ENCODE assay signal across 20 cellular contexts in genomic region chr17:2034157-2034556, GRCh38. TPM values are rescaled to one million over a fixed set of nuclear protein-coding genes. Genes with fewer than 3 reads are reported as not detected.
A peak's percentile ranks its signal among the peaks of the same experiment; 100 is the strongest.
DNase-seq lines count a peak whose midpoint lies in the region; ATAC-seq, FAIRE-seq and TF ChIP-seq lines count a peak whose summit lies in the region.
"Had no signal": no experiment of that assay in that cellular context is flagged by ENCODE, and none has a peak within 500 bp of the region (broad histone marks: within the 10 kb centered on the region; RNA-seq: fewer than 3 reads in every experiment).

No MANE protein-coding gene starts in this region.

- in situ Hi-C loops in GM12878 (cut with MboI): no loop called here

- H3K4me1 ChIP-seq in GM12878 (ENCODE audit: control insufficient read depth, insufficient read depth, low read length) (peaks cover 11% of the 10 kb centered on the region; the same call in 1 of the 2 replicates), mucosa of descending colon (ENCODE audit: low read depth) (peaks cover 9% of the 10 kb centered on the region)

- H3K27me3 ChIP-seq in GM12878 (replicated peaks in 1 of 2; ENCODE audit: control insufficient read depth in 2 of 2, insufficient read depth in 2 of 2, low read length in 1 of 2): no peaks in the 10 kb centered on the region
- H3K27me3 ChIP-seq: thyroid gland had no signal

- FAIRE-seq in GM12878 (lab: Jason Lieb, UNC): peak; percentile 84
- FAIRE-seq: small intestine had no signal

- H2AFZ ChIP-seq in GM12878 (ENCODE audit: control insufficient read depth, low read depth, low read length): no peak overlapping the region

- POLR2A ChIA-PET in GM12878 (lab: Charles Lee): interaction anchor here (0.6 kb wide), 1 partner anchor 188 kb away, joined by 5 read pairs; no protein-coding TSS in a partner anchor

- BruUV-seq in GM12878 (replicated peaks; lab: Mats Ljungman, UMichigan): no TSS peak

- H3K27ac ChIP-seq in GM12878 (ENCODE audit: control insufficient read depth, insufficient read depth): no peak overlapping the region
- H3K27ac ChIP-seq: thyroid gland had no signal

- ATAC-seq in GM12878 (peak; percentile 11; the same call in 1 of the 3 replicates), HG03342 (IDR thresholded peaks at IDR 0.05; ENCODE audit: unreplicated experiment) (no peak), mucosa of descending colon (no peak)
- ATAC-seq: activated CD4-positive, CD25-positive, alpha-beta regulatory T cell treated with anti-CD3 and anti-CD28 coated beads, Interleukin-2, amount 50 U/mL, for 24 hours; naive thymus-derived CD4-positive, alpha-beta T cell had no signal

- CTCF ChIA-PET in GM12878 (lab: Yijun Ruan, JAX): interaction anchor here (1.0 kb wide), 1 partner anchor 124 kb away, joined by 3 read pairs; no protein-coding TSS in a partner anchor

- H3K9me3 ChIP-seq in GM12878 (replicated peaks; ENCODE audit: control insufficient read depth, insufficient read depth, low read length) (no peaks in the 10 kb centered on the region), mucosa of descending colon (no peaks in the 10 kb centered on the region)
- H3K9me3 ChIP-seq: thyroid gland had no signal

- no peak overlapping the region for H3K4me3 ChIP-seq in GM12878
- H3K4me3 ChIP-seq in mucosa of descending colon: no peak overlapping the region
- H3K4me3 ChIP-seq: lung, thyroid gland had no signal

- whole genome bisulfite sequencing in GM12878 (ENCODE audit: insufficient coverage, insufficient replicate concordance, low lambda C conversion rate, missing lambda C conversion rate): 64% methylated on average over 7 of the region's 7 CpGs

- DNase-seq in GM04504 (ENCODE audit: low read depth) (peak; percentile 64), NAMALWA (ENCODE audit: low spot score) (peak; percentile 35), GM12878 (ENCODE audit: low read depth, low spot score) (no peak), renal cortical epithelial cell (ENCODE audit: low read depth) (peak; percentile 90), mucosa of descending colon (no peak)
- DNase-seq in activated CD4-positive, alpha-beta T cell treated with anti-CD3 and anti-CD28 coated beads, Interleukin-2, amount 50 U/mL, for 48 hours: no peak
- DNase-seq: activated gamma-delta T cell treated with Interleukin-2 at 50 U/mL for 16 hours; anterior cingulate cortex; CD4-positive, CD25-positive, alpha-beta regulatory T cell; DND-41; naive thymus-derived CD4-positive, alpha-beta T cell; NCI-H1092 treated with DMSO at 0.1 percent for 48 hours; SHP77 treated with DMSO at 0.1 percent for 48 hours; small intestine; T-helper 2 cell; thyroid gland had no signal

- TF ChIP-seq EP300 in GM12878 (IDR thresholded peaks at IDR 0.05; ENCODE audit: borderline replicate concordance in 1 of 2, control insufficient read depth in 1 of 2, low read depth in 2 of 2, low read length in 2 of 2): no peak

- TF ChIP-seq POLR2A in GM12878 (IDR thresholded peaks at IDR 0.05; ENCODE audit: low read depth, low read length): no peak

- H3K79me2 ChIP-seq in GM12878 (ENCODE audit: control insufficient read depth, insufficient read depth, low read length): peaks cover 10% of the 10 kb centered on the region

- TF ChIP-seq CTCF in GM12878 (IDR thresholded peaks at IDR 0.05 in 2 of 3, conservative IDR thresholded peaks at IDR 0.05 in 1 of 3; ENCODE audit: control insufficient read depth in 2 of 3, extremely low read depth in 1 of 3, insufficient read depth in 1 of 3, low read depth in 3 of 3, low read length in 3 of 3) (no peak), mucosa of descending colon (IDR thresholded peaks at IDR 0.05) (no peak)

- no peaks in the 10 kb centered on the region for H4K20me1 ChIP-seq in GM12878 (ENCODE audit: control insufficient read depth, insufficient read depth)

- intact Hi-C loops in GM12878 (cut with micrococcal nuclease; ENCODE audit: unreplicated experiment): no loop called here
- intact Hi-C loops in mucosa of descending colon (cut with DNase I, micrococcal nuclease): no loop called here

- RAD21 ChIA-PET in GM12878 (lab: Charles Lee; ENCODE audit: unreplicated experiment): interaction anchor here (0.6 to 1.7 kb wide), 2 partner anchors 20 to 189 kb away, joined by 3 read pairs; no protein-coding TSS in a partner anchor

- H3K4me2 ChIP-seq in GM12878 (ENCODE audit: control insufficient read depth, insufficient read depth): no peak overlapping the region

- peaks cover 5 to 7% of the 10 kb centered on the region in 2 experiments; a peak in 3 of 4 replicates for H3K36me3 ChIP-seq in GM12878 (ENCODE audit: control insufficient read depth in 2 of 2, insufficient read depth in 2 of 2, low read length in 1 of 2)
- H3K36me3 ChIP-seq in mucosa of descending colon (ENCODE audit: low read depth): no peaks in the 10 kb centered on the region

- SMC1A ChIA-PET in GM12878 (lab: Charles Lee; ENCODE audit: uncharacterized antibody, unreplicated experiment): no interaction called here

- no peak overlapping the region for H3K9ac ChIP-seq in GM12878 (ENCODE audit: control insufficient read depth, insufficient read depth, low read length)

- no peak for TF ChIP-seq RAD21 in GM12878 (IDR thresholded peaks at IDR 0.05; ENCODE audit: insufficient read depth, low read depth, low read length)

RNA-seq across cellular contexts. Expression of gene DPH1, which starts 4.2 kb away (rescaled TPM):
- total RNA-seq in GM12878 (2013; cell fraction: nucleolus; rRNA removed): 111 and 119 TPM in 2 replicates
- 21.1 and 22.5 TPM in 2 replicates for total RNA-seq in GM12878 (2014; rRNA removed)
- total RNA-seq in GM12878 (2014; rRNA removed; fragmentation: Illumina TruSeq; extraction: Trizol): 13.4 and 17.5 TPM in 2 replicates
- 20.2 and 21.3 TPM in 2 replicates for total RNA-seq in GM12878 (2021)
- 13.9 TPM for polyA plus RNA-seq in GM12878 (2011; ENCODE audit: low read depth)
- 16.0 and 33.6 TPM in 2 replicates for polyA plus RNA-seq in GM12878 (2011; rRNA removed)
- 39.9 and 44.5 TPM in 2 replicates for polyA plus RNA-seq in GM12878 (2011; cell fraction: cytosol; rRNA removed)
- polyA plus RNA-seq in GM12878 (2011; cell fraction: nucleus; rRNA removed): 194 and 207 TPM in 2 replicates
- polyA plus RNA-seq in GM12878 (2012): 32.2 and 34.3 TPM in 2 replicates
- polyA plus RNA-seq in GM12878 (2014; fragmentation: Illumina TruSeq; extraction: Trizol): 7.1 and 16.0 TPM in 2 replicates
- polyA plus RNA-seq in GM12878 (2014; fragmentation: Nextera tagmentation; extraction: Ambion mirVana): under 1 TPM; 0.29 to 0.95 TPM
- 22.2 and 24.4 TPM in 2 replicates for polyA plus RNA-seq in GM12878 (2014; rRNA removed)
- polyA plus RNA-seq in GM12878 (2016; fragmentation: Nextera tagmentation; extraction: Ambion mirVana): 10 to 100 TPM; 19.0 to 22.0 TPM
- 23.5 and 37.9 TPM in 2 replicates for polyA minus RNA-seq in GM12878 (2011; rRNA and poly(A)+ RNA removed)
- polyA minus RNA-seq in GM12878 (2011; cell fraction: cytosol; rRNA and poly(A)+ RNA removed): 12.2 and 19.2 TPM in 2 replicates
- 38.8 and 48.8 TPM in 2 replicates for polyA minus RNA-seq in GM12878 (2011; cell fraction: nucleus; rRNA and poly(A)+ RNA removed)
- 18.4 and 36.2 TPM in 2 replicates for total RNA-seq in renal cortical epithelial cell
- 10 to 100 TPM; 33.1 to 43.7 (median 42.2) TPM for total RNA-seq in mucosa of descending colon

RNA-seq across cellular contexts. Expression of gene OVCA2, which starts 7.7 kb away (rescaled TPM):
- 4.1 and 4.5 TPM in 2 replicates for total RNA-seq in GM12878 (2013; cell fraction: nucleolus; rRNA removed)
- total RNA-seq in GM12878 (2014; rRNA removed): 57.5 and 58.6 TPM in 2 replicates
- 25.5 and 29.1 TPM in 2 replicates for total RNA-seq in GM12878 (2014; rRNA removed; fragmentation: Illumina TruSeq; extraction: Trizol)
- total RNA-seq in GM12878 (2021): 39.7 and 46.9 TPM in 2 replicates
- 15.9 TPM for polyA plus RNA-seq in GM12878 (2011; ENCODE audit: low read depth)
- 21.8 and 34.6 TPM in 2 replicates for polyA plus RNA-seq in GM12878 (2011; rRNA removed)
- polyA plus RNA-seq in GM12878 (2011; cell fraction: cytosol; rRNA removed): 57.5 and 70.9 TPM in 2 replicates
- 27.2 and 42.6 TPM in 2 replicates for polyA plus RNA-seq in GM12878 (2011; cell fraction: nucleus; rRNA removed)
- 26.0 and 30.9 TPM in 2 replicates for polyA plus RNA-seq in GM12878 (2012)
- polyA plus RNA-seq in GM12878 (2014; fragmentation: Illumina TruSeq; extraction: Trizol): 24.8 and 32.5 TPM in 2 replicates
- polyA plus RNA-seq in GM12878 (2014; fragmentation: Nextera tagmentation; extraction: Ambion mirVana): 10 to 100 TPM in 1 of 2 experiments, 1 to 10 TPM in 1; 6.1 to 14.2 TPM
- 49.5 and 59.8 TPM in 2 replicates for polyA plus RNA-seq in GM12878 (2014; rRNA removed)
- 10 to 100 TPM; 73.6 to 75.3 TPM for polyA plus RNA-seq in GM12878 (2016; fragmentation: Nextera tagmentation; extraction: Ambion mirVana)
- 18.9 and 41.3 TPM in 2 replicates for polyA minus RNA-seq in GM12878 (2011; rRNA and poly(A)+ RNA removed)
- polyA minus RNA-seq in GM12878 (2011; cell fraction: cytosol; rRNA and poly(A)+ RNA removed): 9.4 and 10.5 TPM in 2 replicates
- polyA minus RNA-seq in GM12878 (2011; cell fraction: nucleus; rRNA and poly(A)+ RNA removed): 2.3 and 5.2 TPM in 2 replicates
- 24.0 and 93.4 TPM in 2 replicates for total RNA-seq in renal cortical epithelial cell
- 10 to 100 TPM; 25.3 to 35.5 (median 33.0) TPM for total RNA-seq in mucosa of descending colon

RNA-seq across cellular contexts. Expression of gene RTN4RL1, which starts 9.0 kb away (rescaled TPM):
- total RNA-seq in GM12878 (2013; cell fraction: nucleolus; rRNA removed): 0.10 and 0.12 TPM in 2 replicates
- total RNA-seq in GM12878 (2014; rRNA removed) (0.05 and 0.11 TPM in 2 replicates), GM12878 (2014; rRNA removed; fragmentation: Illumina TruSeq; extraction: Trizol) (not detected in 2 replicates), GM12878 (2021) (0.10 and 0.13 TPM in 2 replicates), renal cortical epithelial cell (0.35 and 4.3 TPM in 2 replicates), mucosa of descending colon (under 1 TPM; 0.14 to 0.47 (median 0.43) TPM)
- not detected for polyA plus RNA-seq in GM12878 (2011; ENCODE audit: low read depth)
- polyA plus RNA-seq in GM12878 (2011; rRNA removed) (not detected in 2 replicates), GM12878 (2014; fragmentation: Illumina TruSeq; extraction: Trizol) (not detected in 2 replicates), GM12878 (2014; fragmentation: Nextera tagmentation; extraction: Ambion mirVana) (not detected), GM12878 (2014; rRNA removed) (0.03 and 0.08 TPM in 2 replicates), GM12878 (2016; fragmentation: Nextera tagmentation; extraction: Ambion mirVana) (not detected)
- 0.01 TPM in 1 of 2 replicates, not detected in the other for polyA plus RNA-seq in GM12878 (2011; cell fraction: cytosol; rRNA removed)
- polyA plus RNA-seq in GM12878 (2011; cell fraction: nucleus; rRNA removed): 0.03 TPM in 1 of 2 replicates, not detected in the other
- polyA plus RNA-seq in GM12878 (2012): 0.04 TPM in 1 of 2 replicates, not detected in the other
- not detected in 2 replicates for polyA minus RNA-seq in GM12878 (2011; rRNA and poly(A)+ RNA removed)
- polyA minus RNA-seq in GM12878 (2011; cell fraction: cytosol; rRNA and poly(A)+ RNA removed): not detected in 2 replicates
- not detected in 2 replicates for polyA minus RNA-seq in GM12878 (2011; cell fraction: nucleus; rRNA and poly(A)+ RNA removed)
- total RNA-seq: glomerular endothelial cell had no signal

RNA-seq across cellular contexts. Expression of gene HIC1, which starts 20.7 kb away (rescaled TPM):
- total RNA-seq in GM12878 (2013; cell fraction: nucleolus; rRNA removed): 220 and 277 TPM in 2 replicates
- total RNA-seq in GM12878 (2014; rRNA removed): 30.8 and 40.8 TPM in 2 replicates
- 4.6 and 4.9 TPM in 2 replicates for total RNA-seq in GM12878 (2014; rRNA removed; fragmentation: Illumina TruSeq; extraction: Trizol)
- total RNA-seq in GM12878 (2021): 55.4 and 61.1 TPM in 2 replicates
- 8.2 TPM for polyA plus RNA-seq in GM12878 (2011; ENCODE audit: low read depth)
- polyA plus RNA-seq in GM12878 (2011; rRNA removed): 4.2 and 10.5 TPM in 2 replicates
- polyA plus RNA-seq in GM12878 (2011; cell fraction: cytosol; rRNA removed): 16.0 and 34.6 TPM in 2 replicates
- polyA plus RNA-seq in GM12878 (2011; cell fraction: nucleus; rRNA removed): 88.9 and 92.7 TPM in 2 replicates
- polyA plus RNA-seq in GM12878 (2012): 38.9 and 49.7 TPM in 2 replicates
- polyA plus RNA-seq in GM12878 (2014; fragmentation: Illumina TruSeq; extraction: Trizol): 0.81 and 1.8 TPM in 2 replicates
- polyA plus RNA-seq in GM12878 (2014; fragmentation: Nextera tagmentation; extraction: Ambion mirVana): under 1 TPM; 0.11 to 0.57 TPM
- 26.5 and 40.9 TPM in 2 replicates for polyA plus RNA-seq in GM12878 (2014; rRNA removed)
- 1 to 10 TPM; 2.0 to 4.9 TPM for polyA plus RNA-seq in GM12878 (2016; fragmentation: Nextera tagmentation; extraction: Ambion mirVana)
- 9.8 and 22.7 TPM in 2 replicates for polyA minus RNA-seq in GM12878 (2011; rRNA and poly(A)+ RNA removed)
- polyA minus RNA-seq in GM12878 (2011; cell fraction: cytosol; rRNA and poly(A)+ RNA removed): 23.8 and 29.3 TPM in 2 replicates
- polyA minus RNA-seq in GM12878 (2011; cell fraction: nucleus; rRNA and poly(A)+ RNA removed): 47.3 and 88.0 TPM in 2 replicates
- total RNA-seq in renal cortical epithelial cell: 1.0 and 2.3 TPM in 2 replicates
- total RNA-seq in mucosa of descending colon: 10 to 100 TPM in 2 of 3 donors, 1 to 10 TPM in 1; 6.0 to 28.9 (median 13.5) TPM

Comparison
In these comparisons a context has a peak if more than half of its experiments do, and no peak if none do; other contexts are left out.
1. DNase-seq: peak in GM04504 (single experiment), NAMALWA (single experiment) and renal cortical epithelial cell (single experiment); none in GM12878 (single experiment), mucosa of descending colon (0 of 3) and activated CD4-positive, alpha-beta T cell treated with anti-CD3 and anti-CD28 coated beads, Interleukin-2, amount 50 U/mL, for 48 hours (0 of 2).